ENCODE assay signal across 1 cellular context in genomic region chr10:133357293-133358151, GRCh38.
A peak's percentile ranks its signal among the peaks of the same experiment; 100 is the strongest.
TF ChIP-seq lines count a peak whose summit lies in the region.

A gene with protein sequence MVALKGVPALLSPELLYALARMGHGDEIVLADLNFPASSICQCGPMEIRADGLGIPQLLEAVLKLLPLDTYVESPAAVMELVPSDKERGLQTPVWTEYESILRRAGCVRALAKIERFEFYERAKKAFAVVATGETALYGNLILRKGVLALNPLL (minus strand): TSS chr10:133358019. CDS start chr10:133358007, 12 bp downstream.

TF ChIP-seq in HepG2, 621 proteins besides CTCF, POLR2A, EP300 and RAD21 (continued from another document and continues in another):
- TF ChIP-seq HNRNPH1 (optimal IDR thresholded peaks at IDR 0.05; ENCODE audit: low read depth, low read length) (no peak), ZNF512 (CRISPR knock-in tag; IDR thresholded peaks at IDR 0.05) (no peak), ZFP36L2 (CRISPR knock-in tag; IDR thresholded peaks at IDR 0.05) (no peak), RAD51 (IDR thresholded peaks at IDR 0.05; ENCODE audit: borderline replicate concordance) (no peak), ZNF788 (CRISPR knock-in tag; IDR thresholded peaks at IDR 0.05; ENCODE audit: borderline replicate concordance) (no peak; the same call in 1 of the 2 replicates), ZNF598 (CRISPR knock-in tag; IDR thresholded peaks at IDR 0.05; ENCODE audit: borderline replicate concordance) (0 out of 2 replicates have a peak, but pooled peaks have one; percentile 25), ZNF724P (CRISPR knock-in tag; IDR thresholded peaks at IDR 0.05; ENCODE audit: borderline replicate concordance) (no peak), PLRG1 (conservative IDR thresholded peaks at IDR 0.05) (no peak), ETV6 (CRISPR knock-in tag; conservative IDR thresholded peaks at IDR 0.05) (peak; percentile 71; the same call in 1 of the 2 replicates), MAF1 (CRISPR knock-in tag; IDR thresholded peaks at IDR 0.05; ENCODE audit: borderline replicate concordance) (no peak), CBX2 (IDR thresholded peaks at IDR 0.05; ENCODE audit: low read depth, low read length) (no peak), CBX2 (CRISPR knock-in tag; IDR thresholded peaks at IDR 0.05; ENCODE audit: low read depth) (no peak), ZNF256 (CRISPR knock-in tag; conservative IDR thresholded peaks at IDR 0.05) (no peak), NFATC3 (CRISPR knock-in tag; IDR thresholded peaks at IDR 0.05) (no peak), ZBTB42 (CRISPR knock-in tag; IDR thresholded peaks at IDR 0.05) (no peak; the same call in 1 of the 2 replicates), ARID5B (CRISPR knock-in tag; IDR thresholded peaks at IDR 0.05) (no peak), MED13 (CRISPR knock-in tag; IDR thresholded peaks at IDR 0.05) (no peak), MEF2D (CRISPR knock-in tag; IDR thresholded peaks at IDR 0.05) (no peak), ZMAT5 (CRISPR knock-in tag; IDR thresholded peaks at IDR 0.05; ENCODE audit: borderline replicate concordance, low read depth) (no peak), SNAPC2 (CRISPR knock-in tag; IDR thresholded peaks at IDR 0.05) (peak; percentile 64; the same call in 1 of the 2 replicates), ZNF20 (CRISPR knock-in tag; IDR thresholded peaks at IDR 0.05) (no peak), ZNF230 (CRISPR knock-in tag; IDR thresholded peaks at IDR 0.05) (no peak), ZNF740 (CRISPR knock-in tag; IDR thresholded peaks at IDR 0.05) (no peak), ZNF180 (CRISPR knock-in tag; IDR thresholded peaks at IDR 0.05; ENCODE audit: borderline replicate concordance, low read depth) (no peak), ZNF317 (CRISPR knock-in tag; IDR thresholded peaks at IDR 0.05) (no peak), ZNF781 (CRISPR knock-in tag; IDR thresholded peaks at IDR 0.05; ENCODE audit: borderline replicate concordance, not compliant biosample characterization) (no peak), ZNF234 (CRISPR knock-in tag; conservative IDR thresholded peaks at IDR 0.05) (0 out of 2 replicates have a peak, but pooled peaks have one; percentile 26), SMAD3 (CRISPR knock-in tag; IDR thresholded peaks at IDR 0.05) (0 out of 2 replicates have a peak, but pooled peaks have one; percentile 3), SOX13 (IDR thresholded peaks at IDR 0.05) (no peak; the same call in 1 of the 2 replicates), SOX13 (CRISPR knock-in tag; conservative IDR thresholded peaks at IDR 0.05 in 1 of 2, IDR thresholded peaks at IDR 0.05 in 1 of 2) (no peak), HNRNPLL (IDR thresholded peaks at IDR 0.05; ENCODE audit: low read depth, low read length, poor library complexity, severe bottlenecking) (peak; percentile 31), EEA1 (CRISPR knock-in tag; IDR thresholded peaks at IDR 0.05; ENCODE audit: borderline replicate concordance) (no peak), ZNF879 (CRISPR knock-in tag; IDR thresholded peaks at IDR 0.05) (no peak; the same call in 1 of the 2 replicates)
- TF ChIP-seq, protein P1, sequence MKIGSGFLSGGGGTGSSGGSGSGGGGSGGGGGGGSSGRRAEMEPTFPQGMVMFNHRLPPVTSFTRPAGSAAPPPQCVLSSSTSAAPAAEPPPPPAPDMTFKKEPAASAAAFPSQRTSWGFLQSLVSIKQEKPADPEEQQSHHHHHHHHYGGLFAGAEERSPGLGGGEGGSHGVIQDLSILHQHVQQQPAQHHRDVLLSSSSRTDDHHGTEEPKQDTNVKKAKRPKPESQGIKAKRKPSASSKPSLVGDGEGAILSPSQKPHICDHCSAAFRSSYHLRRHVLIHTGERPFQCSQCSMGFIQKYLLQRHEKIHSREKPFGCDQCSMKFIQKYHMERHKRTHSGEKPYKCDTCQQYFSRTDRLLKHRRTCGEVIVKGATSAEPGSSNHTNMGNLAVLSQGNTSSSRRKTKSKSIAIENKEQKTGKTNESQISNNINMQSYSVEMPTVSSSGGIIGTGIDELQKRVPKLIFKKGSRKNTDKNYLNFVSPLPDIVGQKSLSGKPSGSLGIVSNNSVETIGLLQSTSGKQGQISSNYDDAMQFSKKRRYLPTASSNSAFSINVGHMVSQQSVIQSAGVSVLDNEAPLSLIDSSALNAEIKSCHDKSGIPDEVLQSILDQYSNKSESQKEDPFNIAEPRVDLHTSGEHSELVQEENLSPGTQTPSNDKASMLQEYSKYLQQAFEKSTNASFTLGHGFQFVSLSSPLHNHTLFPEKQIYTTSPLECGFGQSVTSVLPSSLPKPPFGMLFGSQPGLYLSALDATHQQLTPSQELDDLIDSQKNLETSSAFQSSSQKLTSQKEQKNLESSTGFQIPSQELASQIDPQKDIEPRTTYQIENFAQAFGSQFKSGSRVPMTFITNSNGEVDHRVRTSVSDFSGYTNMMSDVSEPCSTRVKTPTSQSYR (CRISPR knock-in tag; IDR thresholded peaks at IDR 0.05; ENCODE audit: borderline replicate concordance) = peak; percentile 31; the same call in 1 of the 2 replicates
- TF ChIP-seq, protein P2, sequence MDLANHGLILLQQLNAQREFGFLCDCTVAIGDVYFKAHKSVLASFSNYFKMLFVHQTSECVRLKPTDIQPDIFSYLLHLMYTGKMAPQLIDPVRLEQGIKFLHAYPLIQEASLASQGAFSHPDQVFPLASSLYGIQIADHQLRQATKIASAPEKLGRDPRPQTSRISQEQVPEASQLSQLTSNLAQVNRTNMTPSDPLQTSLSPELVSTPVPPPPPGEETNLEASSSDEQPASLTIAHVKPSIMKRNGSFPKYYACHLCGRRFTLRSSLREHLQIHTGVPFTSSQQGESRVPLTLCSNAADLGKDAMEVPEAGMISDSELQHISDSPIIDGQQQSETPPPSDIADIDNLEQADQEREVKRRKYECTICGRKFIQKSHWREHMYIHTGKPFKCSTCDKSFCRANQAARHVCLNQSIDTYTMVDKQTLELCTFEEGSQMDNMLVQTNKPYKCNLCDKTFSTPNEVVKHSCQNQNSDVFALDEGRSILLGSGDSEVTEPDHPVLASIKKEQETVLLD (CRISPR knock-in tag; IDR thresholded peaks at IDR 0.05; ENCODE audit: low read depth) = 0 out of 2 replicates have a peak, but pooled peaks have one; percentile 10
- TF ChIP-seq, protein P3, sequence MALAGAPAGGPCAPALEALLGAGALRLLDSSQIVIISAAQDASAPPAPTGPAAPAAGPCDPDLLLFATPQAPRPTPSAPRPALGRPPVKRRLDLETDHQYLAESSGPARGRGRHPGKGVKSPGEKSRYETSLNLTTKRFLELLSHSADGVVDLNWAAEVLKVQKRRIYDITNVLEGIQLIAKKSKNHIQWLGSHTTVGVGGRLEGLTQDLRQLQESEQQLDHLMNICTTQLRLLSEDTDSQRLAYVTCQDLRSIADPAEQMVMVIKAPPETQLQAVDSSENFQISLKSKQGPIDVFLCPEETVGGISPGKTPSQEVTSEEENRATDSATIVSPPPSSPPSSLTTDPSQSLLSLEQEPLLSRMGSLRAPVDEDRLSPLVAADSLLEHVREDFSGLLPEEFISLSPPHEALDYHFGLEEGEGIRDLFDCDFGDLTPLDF (CRISPR knock-in tag; IDR thresholded peaks at IDR 0.05) = no peak
- TF ChIP-seq, protein P4, sequence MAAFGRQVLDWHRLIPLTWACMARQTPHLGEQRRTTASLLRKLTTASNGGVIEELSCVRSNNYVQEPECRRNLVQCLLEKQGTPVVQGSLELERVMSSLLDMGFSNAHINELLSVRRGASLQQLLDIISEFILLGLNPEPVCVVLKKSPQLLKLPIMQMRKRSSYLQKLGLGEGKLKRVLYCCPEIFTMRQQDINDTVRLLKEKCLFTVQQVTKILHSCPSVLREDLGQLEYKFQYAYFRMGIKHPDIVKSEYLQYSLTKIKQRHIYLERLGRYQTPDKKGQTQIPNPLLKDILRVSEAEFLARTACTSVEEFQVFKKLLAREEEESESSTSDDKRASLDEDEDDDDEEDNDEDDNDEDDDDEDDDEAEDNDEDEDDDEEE (CRISPR knock-in tag; IDR thresholded peaks at IDR 0.05) = peak; percentile 93; the same call in 1 of the 2 replicates
- TF ChIP-seq, protein P5, sequence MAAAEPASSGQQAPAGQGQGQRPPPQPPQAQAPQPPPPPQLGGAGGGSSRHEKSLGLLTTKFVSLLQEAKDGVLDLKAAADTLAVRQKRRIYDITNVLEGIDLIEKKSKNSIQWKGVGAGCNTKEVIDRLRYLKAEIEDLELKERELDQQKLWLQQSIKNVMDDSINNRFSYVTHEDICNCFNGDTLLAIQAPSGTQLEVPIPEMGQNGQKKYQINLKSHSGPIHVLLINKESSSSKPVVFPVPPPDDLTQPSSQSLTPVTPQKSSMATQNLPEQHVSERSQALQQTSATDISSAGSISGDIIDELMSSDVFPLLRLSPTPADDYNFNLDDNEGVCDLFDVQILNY (CRISPR knock-in tag; conservative IDR thresholded peaks at IDR 0.05) = no peak
- TF ChIP-seq, protein P6, sequence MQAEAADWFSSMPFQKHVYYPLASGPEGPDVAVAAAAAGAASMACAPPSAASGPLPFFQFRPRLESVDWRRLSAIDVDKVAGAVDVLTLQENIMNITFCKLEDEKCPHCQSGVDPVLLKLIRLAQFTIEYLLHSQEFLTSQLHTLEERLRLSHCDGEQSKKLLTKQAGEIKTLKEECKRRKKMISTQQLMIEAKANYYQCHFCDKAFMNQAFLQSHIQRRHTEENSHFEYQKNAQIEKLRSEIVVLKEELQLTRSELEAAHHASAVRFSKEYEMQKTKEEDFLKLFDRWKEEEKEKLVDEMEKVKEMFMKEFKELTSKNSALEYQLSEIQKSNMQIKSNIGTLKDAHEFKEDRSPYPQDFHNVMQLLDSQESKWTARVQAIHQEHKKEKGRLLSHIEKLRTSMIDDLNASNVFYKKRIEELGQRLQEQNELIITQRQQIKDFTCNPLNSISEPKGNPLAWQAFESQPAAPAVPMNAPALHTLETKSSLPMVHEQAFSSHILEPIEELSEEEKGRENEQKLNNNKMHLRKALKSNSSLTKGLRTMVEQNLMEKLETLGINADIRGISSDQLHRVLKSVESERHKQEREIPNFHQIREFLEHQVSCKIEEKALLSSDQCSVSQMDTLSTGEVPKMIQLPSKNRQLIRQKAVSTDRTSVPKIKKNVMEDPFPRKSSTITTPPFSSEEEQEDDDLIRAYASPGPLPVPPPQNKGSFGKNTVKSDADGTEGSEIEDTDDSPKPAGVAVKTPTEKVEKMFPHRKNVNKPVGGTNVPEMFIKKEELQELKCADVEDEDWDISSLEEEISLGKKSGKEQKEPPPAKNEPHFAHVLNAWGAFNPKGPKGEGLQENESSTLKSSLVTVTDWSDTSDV (CRISPR knock-in tag; IDR thresholded peaks at IDR 0.05) = no peak
- TF ChIP-seq, protein P7, sequence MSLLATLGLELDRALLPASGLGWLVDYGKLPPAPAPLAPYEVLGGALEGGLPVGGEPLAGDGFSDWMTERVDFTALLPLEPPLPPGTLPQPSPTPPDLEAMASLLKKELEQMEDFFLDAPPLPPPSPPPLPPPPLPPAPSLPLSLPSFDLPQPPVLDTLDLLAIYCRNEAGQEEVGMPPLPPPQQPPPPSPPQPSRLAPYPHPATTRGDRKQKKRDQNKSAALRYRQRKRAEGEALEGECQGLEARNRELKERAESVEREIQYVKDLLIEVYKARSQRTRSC (CRISPR knock-in tag; IDR thresholded peaks at IDR 0.05; ENCODE audit: low read depth) = no peak
